In genomic region chr4:82360298-82361177, GRCh38 we compare ENCODE assay signal across 8 cellular contexts. TPM values are rescaled to one million over a fixed set of nuclear protein-coding genes. Genes with fewer than 3 reads are reported as not detected.
DNase-seq lines count a peak whose midpoint lies in the region; ATAC-seq, FAIRE-seq and TF ChIP-seq lines count a peak whose summit lies in the region.

No MANE protein-coding gene starts in this region.

- H3K27ac ChIP-seq in HepG2 (ENCODE audit: extremely low read length, insufficient read depth, low read length) (no peak overlapping the region), aorta (ENCODE audit: low read depth in 1 of 2, low read length in 2 of 2) (no peak overlapping the region)

- in situ Hi-C loops in HepG2 (cut with HindIII; ENCODE audit: extremely low pct_ligation_motif_present, low pct_unique_long_range_greater_than_20kb), result no loop called here

- no peak overlapping the region for H2AFZ ChIP-seq in HepG2 (ENCODE audit: low read length)

- H3K27me3 ChIP-seq in bronchial epithelial cell (ENCODE audit: control insufficient read depth, insufficient read depth, low read length) (no peaks in the 10 kb centered on the region), HepG2 (ENCODE audit: control insufficient read depth in 1 of 2, insufficient read depth in 2 of 2, low read length in 2 of 2) (no peaks in the 10 kb centered on the region), aorta (ENCODE audit: control insufficient read depth in 1 of 2, insufficient read depth in 2 of 2, low read length in 1 of 2) (no peaks in the 10 kb centered on the region)

- H3K36me3 Mint-ChIP-seq in activated naive CD4-positive, alpha-beta T cell treated with anti-CD3 and anti-CD28 coated beads, Interleukin-2, amount 10 ng/mL, durations not matched to agents 7 days and 5 days, result peaks cover 60% of the 10 kb centered on the region

- 97% methylated on average over 4 of the region's 4 CpGs for WGBS in HepG2 (ENCODE audit: low lambda C conversion rate)
- 90 to 91% methylated on average over 4 of the region's 4 CpGs for WGBS in aorta, 2 donors

- no peak for FAIRE-seq in bronchial epithelial cell (lab: Jason Lieb, UNC)
- FAIRE-seq in HepG2 (lab: Jason Lieb, UNC), result no peak

- peaks cover 94% of the 10 kb centered on the region for H3K79me2 ChIP-seq in HepG2 (ENCODE audit: insufficient read depth, low read length)

- TF ChIP-seq RAD21 in HepG2 (CRISPR knock-in tag; IDR thresholded peaks at IDR 0.05), result no peak

- TF ChIP-seq POLR2A in HepG2 (IDR thresholded peaks at IDR 0.05; ENCODE audit: insufficient read depth in 1 of 2, low read depth in 2 of 2, low read length in 2 of 2), result no peak

- H3K4me3 ChIP-seq in bronchial epithelial cell (ENCODE audit: low read depth, low read length) (no peak overlapping the region), HepG2 (replicated peaks in 1 of 3; ENCODE audit: insufficient read depth in 1 of 3, low read depth in 2 of 3, low read length in 3 of 3) (no peak overlapping the region), aorta (ENCODE audit: low read length in 2 of 2) (no peak overlapping the region)

- H4K20me1 ChIP-seq in HepG2 (ENCODE audit: insufficient read depth, low read length), result peaks cover 82% of the 10 kb centered on the region

- POLR2A ChIA-PET in HepG2 (lab: Yijun Ruan, JAX), result interaction anchor here (1.0 to 3.0 kb wide), 2 partner anchors 11 to 84 kb away, joined by 3 to 9 read pairs; no protein-coding TSS in a partner anchor

- ATAC-seq in HepG2 (peak; percentile 60), aorta (ENCODE audit: low FRiP score) (peak; percentile 64), GM19035 (IDR thresholded peaks at IDR 0.05; ENCODE audit: unreplicated experiment) (no peak), HG03095 (IDR thresholded peaks at IDR 0.05; ENCODE audit: unreplicated experiment) (no peak)

- intact Hi-C loops in HepG2 (cut with micrococcal nuclease; ENCODE audit: unreplicated experiment), result loop anchor here (2.0 to 5.0 kb wide), 2 partner anchors 53 to 88 kb away; no protein-coding TSS in a partner anchor
- intact Hi-C loops in aorta (cut with DNase I), result no loop called here

- H3K9me3 ChIP-seq in HepG2 (ENCODE audit: low read length) (no peaks in the 10 kb centered on the region), aorta (ENCODE audit: control insufficient read depth, low read length) (no peaks in the 10 kb centered on the region)

- H3K9me3 Mint-ChIP-seq in activated naive CD4-positive, alpha-beta T cell treated with anti-CD3 and anti-CD28 coated beads, Interleukin-2, amount 10 ng/mL, durations not matched to agents 7 days and 5 days, result no peaks in the 10 kb centered on the region

- H3K27ac Mint-ChIP-seq in activated naive CD4-positive, alpha-beta T cell treated with anti-CD3 and anti-CD28 coated beads, Interleukin-2, amount 10 ng/mL, durations not matched to agents 7 days and 5 days, result peak overlapping the region; percentile 60

- H3K4me2 ChIP-seq in HepG2 (ENCODE audit: low read depth, low read length), result no peak overlapping the region

- H3K4me3 Mint-ChIP-seq in activated naive CD4-positive, alpha-beta T cell treated with anti-CD3 and anti-CD28 coated beads, Interleukin-2, amount 10 ng/mL, durations not matched to agents 7 days and 5 days, result no peak overlapping the region

- no peak for DNase-seq in activated naive CD4-positive, alpha-beta T cell treated with anti-CD3 and anti-CD28 coated beads, Interleukin-2, amount 10 ng/mL, durations not matched to agents 7 days and 5 days
- DNase-seq in activated naive CD4-positive, alpha-beta T cell (lab: John Stamatoyannopoulos, UW), result no peak
- DNase-seq in NCI-H69 (lab: John Stamatoyannopoulos, UW) (peak; percentile 49), bronchial epithelial cell (ENCODE audit: low read depth) (peak; percentile 43), HepG2 (ENCODE audit: low spot score) (no peak), aorta (no peak)

- H3K36me3 ChIP-seq in bronchial epithelial cell (ENCODE audit: control insufficient read depth, insufficient read depth, low read length), result peaks cover 13% of the 10 kb centered on the region
- peaks cover 14 to 47% of the 10 kb centered on the region in 2 experiments for H3K36me3 ChIP-seq in HepG2 (replicated peaks in 1 of 2; ENCODE audit: control insufficient read depth in 1 of 2, insufficient read depth in 2 of 2, low read length in 2 of 2)
- H3K36me3 ChIP-seq in aorta (ENCODE audit: control insufficient read depth in 1 of 2, insufficient read depth in 2 of 2, low read length in 1 of 2), result no peaks in the 10 kb centered on the region

- no peak overlapping the region for H3K9ac ChIP-seq in HepG2 (ENCODE audit: insufficient read depth, low read depth, low read length)

- H3K4me1 Mint-ChIP-seq in activated naive CD4-positive, alpha-beta T cell treated with anti-CD3 and anti-CD28 coated beads, Interleukin-2, amount 10 ng/mL, durations not matched to agents 7 days and 5 days, result peaks cover 86% of the 10 kb centered on the region

- H3K27me3 Mint-ChIP-seq in activated naive CD4-positive, alpha-beta T cell treated with anti-CD3 and anti-CD28 coated beads, Interleukin-2, amount 10 ng/mL, durations not matched to agents 7 days and 5 days, result no peaks in the 10 kb centered on the region

- peak; percentile 55 for TF ChIP-seq CTCF in bronchial epithelial cell (IDR thresholded peaks at IDR 0.05; ENCODE audit: insufficient read depth, low read length, severe bottlenecking)
- peak; percentile 54 for TF ChIP-seq CTCF in HepG2 (CRISPR knock-in tag; IDR thresholded peaks at IDR 0.05)

- H3K4me1 ChIP-seq in HepG2 (ENCODE audit: insufficient read depth, low read length) (peaks cover 44% of the 10 kb centered on the region), aorta (ENCODE audit: control insufficient read depth in 1 of 2, insufficient read depth in 2 of 2, low read length in 2 of 2) (peaks cover 0 to 5% of the 10 kb centered on the region in 2 donors)

- CTCF ChIA-PET in activated naive CD4-positive, alpha-beta T cell treated with anti-CD3 and anti-CD28 coated beads, Interleukin-2, amount 10 ng/mL, durations not matched to agents 7 days and 5 days (lab: Charles Lee), result interaction anchor here (0.7 to 3.4 kb wide), 8 partner anchors 9 to 501 kb away, joined by 3 to 22 read pairs (median 4); partner anchors contain the start of gene HNRNPD
- CTCF ChIA-PET in HepG2 (lab: Yijun Ruan, JAX; ENCODE audit: low intra/inter-chr PET ratio, low total read pairs), result interaction anchor here (1.6 kb wide), 1 partner anchor 85 kb away, joined by 5 read pairs; no protein-coding TSS in a partner anchor

- no TSS peak for BruUV-seq in HepG2 (replicated peaks; lab: Mats Ljungman, UMichigan)

- TF ChIP-seq EP300 in HepG2 (IDR thresholded peaks at IDR 0.05; ENCODE audit: low read depth in 2 of 2, low read length in 2 of 2), result no peak
- no peak for TF ChIP-seq EP300 in HepG2 (CRISPR knock-in tag; IDR thresholded peaks at IDR 0.05; ENCODE audit: borderline replicate concordance)

TF ChIP-seq in HepG2, 621 proteins besides CTCF, POLR2A, EP300 and RAD21:
- no peak for TF ChIP-seq DPF2 (CRISPR knock-in tag; IDR thresholded peaks at IDR 0.05; ENCODE audit: borderline replicate concordance, low read depth)
- peak; percentile 64 for TF ChIP-seq RBM22 (optimal IDR thresholded peaks at IDR 0.05; ENCODE audit: low read length)
- peak; percentile 30; the same call in 1 of the 2 replicates for TF ChIP-seq STAG1 (CRISPR knock-in tag; IDR thresholded peaks at IDR 0.05)
- no peak for TF ChIP-seq TGIF2 (CRISPR knock-in tag; IDR thresholded peaks at IDR 0.05)
- no peak for TF ChIP-seq ZNF180 (CRISPR knock-in tag; IDR thresholded peaks at IDR 0.05; ENCODE audit: borderline replicate concordance, low read depth)
- TF ChIP-seq HMG20B (CRISPR knock-in tag; conservative IDR thresholded peaks at IDR 0.05), result no peak
- TF ChIP-seq CREBL2 (CRISPR knock-in tag; IDR thresholded peaks at IDR 0.05; ENCODE audit: borderline replicate concordance), result no peak

RNA-seq across cellular contexts. Expression of gene HNRNPD, which starts 13.3 kb away (rescaled TPM):
- total RNA-seq in bronchial epithelial cell, result 22.6 and 24.1 TPM in 2 replicates
- total RNA-seq in HepG2 (2016; rRNA removed; fragmentation: Illumina TruSeq; extraction: Trizol), result 64.0 and 156 TPM in 2 replicates
- 12.3 and 15.1 TPM in 2 replicates for total RNA-seq in HepG2 (2016; cell fraction: cytosol; rRNA removed; fragmentation: Illumina TruSeq; extraction: Trizol; ENCODE audit: low read depth)
- 61.5 and 145 TPM in 2 replicates for total RNA-seq in HepG2 (2016; cell fraction: insoluble cytoplasmic fraction; rRNA removed; fragmentation: Illumina TruSeq; extraction: Trizol)
- 46.1 and 47.0 TPM in 2 replicates for total RNA-seq in HepG2 (2016; cell fraction: membrane; rRNA removed; fragmentation: Illumina TruSeq; extraction: Trizol)
- 110 and 134 TPM in 2 replicates for total RNA-seq in HepG2 (2016; cell fraction: nucleus; rRNA removed; fragmentation: Illumina TruSeq; extraction: Trizol)
- polyA plus RNA-seq in HepG2 (2011; rRNA removed), result 54.1 and 69.7 TPM in 2 replicates
- polyA plus RNA-seq in HepG2 (2011; cell fraction: cytosol; rRNA removed), result 21.8 and 23.3 TPM in 2 replicates
- polyA plus RNA-seq in HepG2 (2011; cell fraction: nucleus; rRNA removed), result 176 and 244 TPM in 2 replicates
- 157 and 239 TPM in 2 replicates for polyA plus RNA-seq in HepG2 (2012)
- 53.9 and 55.1 TPM in 2 replicates for polyA plus RNA-seq in HepG2 (2016; cell fraction: cytosol; fragmentation: Illumina TruSeq; extraction: Trizol; ENCODE audit: low read depth)
- 522 and 595 TPM in 2 replicates for polyA plus RNA-seq in HepG2 (2016; cell fraction: insoluble cytoplasmic fraction; fragmentation: Illumina TruSeq; extraction: Trizol; ENCODE audit: low read depth)
- 102 and 109 TPM in 2 replicates for polyA plus RNA-seq in HepG2 (2016; cell fraction: membrane; fragmentation: Illumina TruSeq; extraction: Trizol; ENCODE audit: low read depth)
- polyA plus RNA-seq in HepG2 (2016; cell fraction: nucleus; fragmentation: Illumina TruSeq; extraction: Trizol; ENCODE audit: insufficient read depth, low read depth), result 411 and 423 TPM in 2 replicates
- 13.6 and 19.8 TPM in 2 replicates for polyA minus RNA-seq in HepG2 (2011; rRNA and poly(A)+ RNA removed; ENCODE audit: low replicate concordance)
- polyA minus RNA-seq in HepG2 (2011; cell fraction: cytosol; rRNA and poly(A)+ RNA removed), result 28.6 and 36.3 TPM in 2 replicates
- 93.0 and 117 TPM in 2 replicates for polyA minus RNA-seq in HepG2 (2011; cell fraction: nucleus; rRNA and poly(A)+ RNA removed)
- total RNA-seq in aorta, result 100 to 1,000 TPM; 120 to 146 TPM
- 100 to 1,000 TPM; 113 to 118 TPM for polyA plus RNA-seq in aorta

Comparison
In these comparisons a context has a peak if more than half of its experiments do, and no peak if none do; other contexts are left out.
1. DNase-seq: peak in NCI-H69 (single experiment) and bronchial epithelial cell (single experiment); none in activated naive CD4-positive, alpha-beta T cell treated with anti-CD3 and anti-CD28 coated beads, Interleukin-2, amount 10 ng/mL, durations not matched to agents 7 days and 5 days (single experiment), activated naive CD4-positive, alpha-beta T cell (0 of 4), HepG2 (single experiment) and aorta (0 of 2).
2. ATAC-seq: peak in HepG2 (single experiment) and aorta (single experiment); none in GM19035 (single experiment) and HG03095 (single experiment).